Comparison of ENCODE assay signal across 12 cellular contexts in genomic region chr18:66156946-66157687, GRCh38.
"Had no signal": no experiment of that assay in that cellular context is flagged by ENCODE, and none has a peak within 500 bp of the region (broad histone marks: within the 10 kb centered on the region; RNA-seq: fewer than 3 reads in every experiment).

No MANE protein-coding gene starts in this region.

- DNase-seq: activated CD4-positive, alpha-beta memory T cell treated with anti-CD3 and anti-CD28 coated beads, Interleukin-2, amount 10 ng/mL, durations not matched to agents 7 days and 5 days; activated CD8-positive, alpha-beta memory T cell treated with anti-CD3 and anti-CD28 coated beads, Interleukin-2, amount 50 U/mL, for 4 hours; activated naive CD8-positive, alpha-beta T cell treated with anti-CD3 and anti-CD28 coated beads, Interleukin-2, amount 10 ng/mL, durations not matched to agents 7 days and 5 days; anterior cingulate cortex; cerebellar nuclear complex; glutamatergic neuron; left colon; naive thymus-derived CD4-positive, alpha-beta T cell; stimulated activated CD4-positive, alpha-beta T cell treated with anti-CD3 and anti-CD28 coated beads, Interleukin-2, amount 100 ng/mL, for 48 hours; stimulated activated naive CD8-positive, alpha-beta T cell treated with anti-CD3 and anti-CD28 coated beads, Interleukin-15, amount 100 ng/mL, for 72 hours; testis had no signal

- H3K27me3 Mint-ChIP-seq: activated CD4-positive, alpha-beta memory T cell treated with anti-CD3 and anti-CD28 coated beads, Interleukin-2, amount 10 ng/mL, durations not matched to agents 7 days and 5 days; activated naive CD8-positive, alpha-beta T cell treated with anti-CD3 and anti-CD28 coated beads, Interleukin-2, amount 10 ng/mL, durations not matched to agents 7 days and 5 days; dendritic cell treated with granulocyte-macrophage colony-stimulating factor and Interleukin-4, amounts not matched to agents 40 ng/mL and 50 ng/mL, for 4 days; naive thymus-derived CD4-positive, alpha-beta T cell; stimulated activated naive CD8-positive, alpha-beta T cell treated with anti-CD3 and anti-CD28 coated beads, Interleukin-15, amount 100 ng/mL, for 72 hours had no signal

- H3K9me3 Mint-ChIP-seq: activated CD4-positive, alpha-beta memory T cell treated with anti-CD3 and anti-CD28 coated beads, Interleukin-2, amount 10 ng/mL, durations not matched to agents 7 days and 5 days; activated naive CD8-positive, alpha-beta T cell treated with anti-CD3 and anti-CD28 coated beads, Interleukin-2, amount 10 ng/mL, durations not matched to agents 7 days and 5 days; dendritic cell treated with granulocyte-macrophage colony-stimulating factor and Interleukin-4, amounts not matched to agents 40 ng/mL and 50 ng/mL, for 4 days had no signal

- H3K36me3 Mint-ChIP-seq: activated naive CD8-positive, alpha-beta T cell treated with anti-CD3 and anti-CD28 coated beads, Interleukin-2, amount 10 ng/mL, durations not matched to agents 7 days and 5 days; naive thymus-derived CD4-positive, alpha-beta T cell had no signal

- H3K27ac Mint-ChIP-seq: activated CD4-positive, alpha-beta memory T cell treated with anti-CD3 and anti-CD28 coated beads, Interleukin-2, amount 10 ng/mL, durations not matched to agents 7 days and 5 days; activated naive CD8-positive, alpha-beta T cell treated with anti-CD3 and anti-CD28 coated beads, Interleukin-2, amount 10 ng/mL, durations not matched to agents 7 days and 5 days; dendritic cell treated with granulocyte-macrophage colony-stimulating factor and Interleukin-4, amounts not matched to agents 40 ng/mL and 50 ng/mL, for 4 days; naive thymus-derived CD4-positive, alpha-beta T cell; stimulated activated naive CD8-positive, alpha-beta T cell treated with anti-CD3 and anti-CD28 coated beads, Interleukin-15, amount 100 ng/mL, for 72 hours had no signal

- H3K4me3 Mint-ChIP-seq: activated CD4-positive, alpha-beta memory T cell treated with anti-CD3 and anti-CD28 coated beads, Interleukin-2, amount 10 ng/mL, durations not matched to agents 7 days and 5 days; activated naive CD8-positive, alpha-beta T cell treated with anti-CD3 and anti-CD28 coated beads, Interleukin-2, amount 10 ng/mL, durations not matched to agents 7 days and 5 days; dendritic cell treated with granulocyte-macrophage colony-stimulating factor and Interleukin-4, amounts not matched to agents 40 ng/mL and 50 ng/mL, for 4 days; naive thymus-derived CD4-positive, alpha-beta T cell; stimulated activated naive CD8-positive, alpha-beta T cell treated with anti-CD3 and anti-CD28 coated beads, Interleukin-15, amount 100 ng/mL, for 72 hours had no signal

- ATAC-seq: left colon; naive thymus-derived CD4-positive, alpha-beta T cell; stimulated activated naive CD8-positive, alpha-beta T cell treated with anti-CD3 and anti-CD28 coated beads, Interleukin-15, amount 100 ng/mL, for 72 hours had no signal

- H3K4me1 Mint-ChIP-seq: activated CD4-positive, alpha-beta memory T cell treated with anti-CD3 and anti-CD28 coated beads, Interleukin-2, amount 10 ng/mL, durations not matched to agents 7 days and 5 days; activated naive CD8-positive, alpha-beta T cell treated with anti-CD3 and anti-CD28 coated beads, Interleukin-2, amount 10 ng/mL, durations not matched to agents 7 days and 5 days; naive thymus-derived CD4-positive, alpha-beta T cell; stimulated activated naive CD8-positive, alpha-beta T cell treated with anti-CD3 and anti-CD28 coated beads, Interleukin-15, amount 100 ng/mL, for 72 hours had no signal
